Comparison of ENCODE assay signal across 5 cellular contexts in the genomic region with DNA sequence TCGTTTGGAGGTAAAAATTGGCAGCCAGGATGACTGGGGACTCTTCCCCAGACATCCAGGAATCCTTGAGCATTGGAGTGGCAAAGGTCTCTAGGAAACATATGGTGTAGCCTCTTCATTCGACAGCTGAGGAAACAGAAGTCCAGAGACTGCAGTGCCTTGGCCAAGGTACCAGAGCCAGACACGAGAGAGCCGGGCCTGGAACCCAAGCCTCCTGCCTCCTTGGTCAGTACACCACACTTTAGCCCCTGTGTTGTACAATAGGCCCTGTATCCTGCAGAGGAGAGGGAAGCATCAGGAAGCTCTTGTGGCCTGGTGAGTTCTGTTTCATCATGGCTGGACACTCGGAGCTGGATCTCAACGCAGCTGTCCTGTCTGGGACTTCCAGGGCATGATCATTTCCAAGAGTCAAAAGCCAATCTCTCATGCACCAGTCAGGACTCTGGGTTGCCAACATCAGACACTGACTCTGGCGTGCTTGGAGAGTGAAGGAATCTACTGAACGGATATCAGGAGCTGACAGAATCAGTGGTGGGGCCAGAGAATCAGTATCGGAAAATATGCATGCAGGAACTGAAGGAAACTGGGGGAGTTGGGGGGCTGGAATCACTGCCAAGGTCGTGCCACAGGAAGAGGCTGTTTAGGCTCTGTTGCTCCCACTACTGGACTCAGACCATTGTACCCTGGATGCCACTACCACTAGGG.
"Had no signal": no experiment of that assay in that cellular context is flagged by ENCODE, and none has a peak within 500 bp of the region (broad histone marks: within the 10 kb centered on the region; RNA-seq: fewer than 3 reads in every experiment).

No MANE protein-coding gene starts in this region.

- H3K4me3 ChIP-seq: GM23338 had no signal

- H3K4me3 Mint-ChIP-seq: GM23338, H9 had no signal

- H3K9me3 Mint-ChIP-seq: GM23338, H9 had no signal

- H3K27ac Mint-ChIP-seq: GM23338, H9, IgD-negative memory B cell had no signal

- DNase-seq: H9, HCEC 1CT, KBM-7 had no signal
